In genomic region chr3:11272913-11273574, GRCh38 we compare ENCODE assay signal across 8 cellular contexts. TPM values are rescaled to one million over a fixed set of nuclear protein-coding genes. Genes with fewer than 3 reads are reported as not detected.
A peak's percentile ranks its signal among the peaks of the same experiment; 100 is the strongest.
DNase-seq lines count a peak whose midpoint lies in the region; ATAC-seq lines count a peak whose summit lies in the region.

No MANE protein-coding gene starts in this region.

- H3K27ac ChIP-seq in temporal lobe (ENCODE audit: low read depth, low read length), result peak overlapping the region; percentile 47

- no peak for ATAC-seq in GM18520 (IDR thresholded peaks at IDR 0.05; ENCODE audit: unreplicated experiment)

- peaks cover 56% of the 10 kb centered on the region for H3K36me3 Mint-ChIP-seq in activated T-cell treated with anti-CD3 and anti-CD28 coated beads, Interleukin-2, amount 50 U/mL, for 24 hours (ENCODE audit: low read depth)
- peaks cover 33% of the 10 kb centered on the region for H3K36me3 Mint-ChIP-seq in activated T-helper 1 cell treated with anti-CD3 and anti-CD28 coated beads, Interleukin-12 subunit alpha, Interleukin-12 subunit beta, Interleukin-2, Interleukin-4 antibody, amounts not matched to agents 30 ng/mL and 10 ng/mL and 1 ng/mL, durations not matched to agents 14 hours and 24 hours and 36 hours (ENCODE audit: low read depth)
- peaks cover 18 to 29% (median 22%) of the 10 kb centered on the region in 3 donors for H3K36me3 Mint-ChIP-seq in immature natural killer cell

- no peak for DNase-seq in activated T-cell treated with anti-CD3 and anti-CD28 coated beads, Interleukin-2, amount 50 U/mL, for 24 hours
- no peak for DNase-seq in activated T-cell treated with anti-CD3 and anti-CD28 coated beads for 4 hours
- DNase-seq in activated T-helper 1 cell treated with anti-CD3 and anti-CD28 coated beads, Interleukin-12 subunit alpha, Interleukin-12 subunit beta, Interleukin-2, Interleukin-4 antibody, amounts not matched to agents 30 ng/mL and 10 ng/mL and 1 ng/mL, durations not matched to agents 14 hours and 24 hours and 36 hours (ENCODE audit: low spot score), result no peak
- peak in 2 of 3 donors; percentile 2 to 7 for DNase-seq in immature natural killer cell
- no peak for DNase-seq in DMS79 treated with DMSO at 0.1 percent for 48 hours (lab: John Stamatoyannopoulos, UW)
- DNase-seq in NCI-H2081 treated with DMSO at 0.1 percent for 48 hours (lab: John Stamatoyannopoulos, UW), result no peak

- H3K27me3 Mint-ChIP-seq in activated T-cell treated with anti-CD3 and anti-CD28 coated beads, Interleukin-2, amount 50 U/mL, for 24 hours, result no peaks in the 10 kb centered on the region
- H3K27me3 Mint-ChIP-seq in activated T-helper 1 cell treated with anti-CD3 and anti-CD28 coated beads, Interleukin-12 subunit alpha, Interleukin-12 subunit beta, Interleukin-2, Interleukin-4 antibody, amounts not matched to agents 30 ng/mL and 10 ng/mL and 1 ng/mL, durations not matched to agents 14 hours and 24 hours and 36 hours (ENCODE audit: insufficient read depth), result peaks cover 3% of the 10 kb centered on the region
- peaks cover 8 to 13% (median 11%) of the 10 kb centered on the region in 3 donors for H3K27me3 Mint-ChIP-seq in immature natural killer cell (ENCODE audit: low read depth in 3 of 3)

- peaks cover 54% of the 10 kb centered on the region for H3K4me1 Mint-ChIP-seq in activated T-cell treated with anti-CD3 and anti-CD28 coated beads, Interleukin-2, amount 50 U/mL, for 24 hours (ENCODE audit: low read depth)
- peaks cover 48% of the 10 kb centered on the region for H3K4me1 Mint-ChIP-seq in activated T-helper 1 cell treated with anti-CD3 and anti-CD28 coated beads, Interleukin-12 subunit alpha, Interleukin-12 subunit beta, Interleukin-2, Interleukin-4 antibody, amounts not matched to agents 30 ng/mL and 10 ng/mL and 1 ng/mL, durations not matched to agents 14 hours and 24 hours and 36 hours (ENCODE audit: low read depth)
- peaks cover 49 to 54% of the 10 kb centered on the region in 2 donors for H3K4me1 Mint-ChIP-seq in immature natural killer cell

- intact Hi-C loops in activated T-helper 1 cell treated with anti-CD3 and anti-CD28 coated beads, Interleukin-12 subunit alpha, Interleukin-12 subunit beta, Interleukin-2, Interleukin-4 antibody, amounts not matched to agents 30 ng/mL and 10 ng/mL and 1 ng/mL, durations not matched to agents 14 hours and 24 hours and 36 hours (cut with micrococcal nuclease), result loop anchor here (1.0 to 10.0 kb wide), 7 partner anchors 18 to 1212 kb away; partner anchors contain the start of genes TSEN2 and VGLL4

- H3K9me3 Mint-ChIP-seq in activated T-cell treated with anti-CD3 and anti-CD28 coated beads, Interleukin-2, amount 50 U/mL, for 24 hours, result peaks cover 5% of the 10 kb centered on the region
- peaks cover 9% of the 10 kb centered on the region for H3K9me3 Mint-ChIP-seq in activated T-helper 1 cell treated with anti-CD3 and anti-CD28 coated beads, Interleukin-12 subunit alpha, Interleukin-12 subunit beta, Interleukin-2, Interleukin-4 antibody, amounts not matched to agents 30 ng/mL and 10 ng/mL and 1 ng/mL, durations not matched to agents 14 hours and 24 hours and 36 hours
- H3K9me3 Mint-ChIP-seq in immature natural killer cell, result peaks cover 0 to 4% (median 0%) of the 10 kb centered on the region in 6 donors

- peak overlapping the region; percentile 93 for H3K4me3 Mint-ChIP-seq in activated T-cell treated with anti-CD3 and anti-CD28 coated beads, Interleukin-2, amount 50 U/mL, for 24 hours
- peak overlapping the region; percentile 90 for H3K4me3 Mint-ChIP-seq in activated T-helper 1 cell treated with anti-CD3 and anti-CD28 coated beads, Interleukin-12 subunit alpha, Interleukin-12 subunit beta, Interleukin-2, Interleukin-4 antibody, amounts not matched to agents 30 ng/mL and 10 ng/mL and 1 ng/mL, durations not matched to agents 14 hours and 24 hours and 36 hours
- peak overlapping the region; percentile 86 to 98 (median 97) for H3K4me3 Mint-ChIP-seq in immature natural killer cell

- peak overlapping the region; percentile 97 for H3K27ac Mint-ChIP-seq in activated T-cell treated with anti-CD3 and anti-CD28 coated beads, Interleukin-2, amount 50 U/mL, for 24 hours
- peak overlapping the region; percentile 90 for H3K27ac Mint-ChIP-seq in activated T-helper 1 cell treated with anti-CD3 and anti-CD28 coated beads, Interleukin-12 subunit alpha, Interleukin-12 subunit beta, Interleukin-2, Interleukin-4 antibody, amounts not matched to agents 30 ng/mL and 10 ng/mL and 1 ng/mL, durations not matched to agents 14 hours and 24 hours and 36 hours
- H3K27ac Mint-ChIP-seq in immature natural killer cell, result peak overlapping the region; percentile 95 to 99 (median 98)

RNA-seq across cellular contexts. Expression of gene ATG7, which starts 0.8 kb away (rescaled TPM):
- 38.6 and 44.0 TPM in 2 replicates for total RNA-seq in activated T-helper 1 cell treated with anti-CD3 and anti-CD28 coated beads, Interleukin-12 subunit alpha, Interleukin-12 subunit beta, Interleukin-2, Interleukin-4 antibody, amounts not matched to agents 30 ng/mL and 10 ng/mL and 1 ng/mL, durations not matched to agents 14 hours and 24 hours and 36 hours
- polyA plus RNA-seq in immature natural killer cell, result 10 to 100 TPM; 12.9 to 22.1 (median 14.0) TPM
- total RNA-seq in temporal lobe, result 21.6 TPM

Comparison
In these comparisons a context has a peak if more than half of its experiments do, and no peak if none do; other contexts are left out.
1. DNase-seq: peak in immature natural killer cell (2 of 3); none in activated T-cell treated with anti-CD3 and anti-CD28 coated beads, Interleukin-2, amount 50 U/mL, for 24 hours (single experiment), activated T-cell treated with anti-CD3 and anti-CD28 coated beads for 4 hours (single experiment), activated T-helper 1 cell treated with anti-CD3 and anti-CD28 coated beads, Interleukin-12 subunit alpha, Interleukin-12 subunit beta, Interleukin-2, Interleukin-4 antibody, amounts not matched to agents 30 ng/mL and 10 ng/mL and 1 ng/mL, durations not matched to agents 14 hours and 24 hours and 36 hours (single experiment), DMS79 treated with DMSO at 0.1 percent for 48 hours (single experiment) and NCI-H2081 treated with DMSO at 0.1 percent for 48 hours (single experiment).
2. Peak in every context shown above with its lines, with median percentiles within 50 percentile points of each other: H3K27ac Mint-ChIP-seq and H3K4me3 Mint-ChIP-seq.